Comparison of ENCODE assay signal across 20 cellular contexts in genomic region chr2:110958720-110959119, GRCh38.
"Had no signal": no experiment of that assay in that cellular context is flagged by ENCODE, and none has a peak within 500 bp of the region (broad histone marks: within the 10 kb centered on the region; RNA-seq: fewer than 3 reads in every experiment).

No MANE protein-coding gene starts in this region.

- DNase-seq: KBM-7, MV-4-11, NCI-H1048, NCI-H1105, NCI-H1417, NCI-H1436 treated with DMSO at 0.1 percent for 48 hours, NCI-H1694 treated with DMSO at 0.1 percent for 48 hours, NCI-H1930, NCI-H2081, NCI-H524, NCI-H526 treated with DMSO at 0.1 percent for 48 hours, NCI-H774, OCI-M1, PC-9, Peyer's patch, SHP77 treated with DMSO at 0.1 percent for 48 hours, SJCRH30, T-helper 1 cell had no signal

- H3K4me1 ChIP-seq: Peyer's patch, SJCRH30 had no signal

- H3K9me3 ChIP-seq: Peyer's patch, SJCRH30 had no signal

- H3K4me2 ChIP-seq: PC-9 had no signal

- H3K4me3 ChIP-seq: PC-9, Peyer's patch, SJCRH30 had no signal

- H3K36me3 ChIP-seq: Peyer's patch, SJCRH30 had no signal

- H3K27me3 ChIP-seq: Peyer's patch, SJCRH30 had no signal

- H3K27ac ChIP-seq: PC-9, Peyer's patch, SJCRH30 had no signal

- ATAC-seq: Right ventricle myocardium inferior, SK-N-SH treated with all-trans-retinoic acid at 6 μM for 48 hours had no signal
